Comparison of ENCODE assay signal across 13 cellular contexts in genomic region chr3:188365184-188365583, GRCh38.
"Had no signal": no experiment of that assay in that cellular context is flagged by ENCODE, and none has a peak within 500 bp of the region (broad histone marks: within the 10 kb centered on the region; RNA-seq: fewer than 3 reads in every experiment).

No MANE protein-coding gene starts in this region.

- DNase-seq: activated CD4-positive, alpha-beta T cell treated with anti-CD3 and anti-CD28 coated beads, Interleukin-2, amount 10 ng/mL, durations not matched to agents 7 days and 5 days; activated naive CD4-positive, alpha-beta T cell treated with anti-CD3 and anti-CD28 coated beads, Interleukin-2, amount 10 ng/mL, durations not matched to agents 7 days and 5 days; dorsolateral prefrontal cortex; endodermal cell; hippocampal formation; stimulated activated CD4-positive, alpha-beta T cell treated with anti-CD3 and anti-CD28 coated beads, Interleukin-4, amount 100 ng/mL, for 1 hour; stimulated activated naive CD4-positive, alpha-beta T cell; substantia nigra had no signal

- H3K27ac ChIP-seq: dorsolateral prefrontal cortex had no signal

- H3K9me3 Mint-ChIP-seq: activated naive CD4-positive, alpha-beta T cell treated with anti-CD3 and anti-CD28 coated beads, Interleukin-2, amount 10 ng/mL, durations not matched to agents 7 days and 5 days; activated T-helper 2 cell treated with anti-CD3 and anti-CD28 coated beads, Interferon-gamma antibody, Interleukin-2, Interleukin-4, amounts not matched to agents 10 μg/mL and 5 μg/mL and 100 μg/mL, durations not matched to agents 14 hours and 24 hours and 36 hours; endodermal cell; T-helper 2 cell treated with Interferon-gamma antibody and Interleukin-4, amounts not matched to agents 5 μg/mL and 100 μg/mL, for 36 hours had no signal

- H3K36me3 ChIP-seq: breast epithelium, pancreas had no signal

- H3K27me3 ChIP-seq: ascending aorta, breast epithelium, dorsolateral prefrontal cortex, pancreas had no signal

- H3K4me3 ChIP-seq: breast epithelium, dorsolateral prefrontal cortex, pancreas had no signal

- H3K4me3 Mint-ChIP-seq: activated CD4-positive, alpha-beta T cell treated with anti-CD3 and anti-CD28 coated beads, Interleukin-2, amount 10 ng/mL, durations not matched to agents 7 days and 5 days; activated naive CD4-positive, alpha-beta T cell treated with anti-CD3 and anti-CD28 coated beads, Interleukin-2, amount 10 ng/mL, durations not matched to agents 7 days and 5 days; endodermal cell; T-helper 2 cell treated with Interferon-gamma antibody and Interleukin-4, amounts not matched to agents 5 μg/mL and 100 μg/mL, for 36 hours had no signal

- H3K27me3 Mint-ChIP-seq: activated CD4-positive, alpha-beta T cell treated with anti-CD3 and anti-CD28 coated beads, Interleukin-2, amount 10 ng/mL, durations not matched to agents 7 days and 5 days; activated naive CD4-positive, alpha-beta T cell treated with anti-CD3 and anti-CD28 coated beads, Interleukin-2, amount 10 ng/mL, durations not matched to agents 7 days and 5 days had no signal

- H3K9me3 ChIP-seq: ascending aorta, breast epithelium, pancreas had no signal

- H3K27ac Mint-ChIP-seq: activated CD4-positive, alpha-beta T cell treated with anti-CD3 and anti-CD28 coated beads, Interleukin-2, amount 10 ng/mL, durations not matched to agents 7 days and 5 days; activated naive CD4-positive, alpha-beta T cell treated with anti-CD3 and anti-CD28 coated beads, Interleukin-2, amount 10 ng/mL, durations not matched to agents 7 days and 5 days; activated T-helper 2 cell treated with anti-CD3 and anti-CD28 coated beads, Interferon-gamma antibody, Interleukin-2, Interleukin-4, amounts not matched to agents 10 μg/mL and 5 μg/mL and 100 μg/mL, durations not matched to agents 14 hours and 24 hours and 36 hours; endodermal cell; T-helper 2 cell treated with Interferon-gamma antibody and Interleukin-4, amounts not matched to agents 5 μg/mL and 100 μg/mL, for 36 hours had no signal

- H3K4me1 ChIP-seq: breast epithelium had no signal
